19 cellular contexts compared by ENCODE assay signal in the genomic region with DNA sequence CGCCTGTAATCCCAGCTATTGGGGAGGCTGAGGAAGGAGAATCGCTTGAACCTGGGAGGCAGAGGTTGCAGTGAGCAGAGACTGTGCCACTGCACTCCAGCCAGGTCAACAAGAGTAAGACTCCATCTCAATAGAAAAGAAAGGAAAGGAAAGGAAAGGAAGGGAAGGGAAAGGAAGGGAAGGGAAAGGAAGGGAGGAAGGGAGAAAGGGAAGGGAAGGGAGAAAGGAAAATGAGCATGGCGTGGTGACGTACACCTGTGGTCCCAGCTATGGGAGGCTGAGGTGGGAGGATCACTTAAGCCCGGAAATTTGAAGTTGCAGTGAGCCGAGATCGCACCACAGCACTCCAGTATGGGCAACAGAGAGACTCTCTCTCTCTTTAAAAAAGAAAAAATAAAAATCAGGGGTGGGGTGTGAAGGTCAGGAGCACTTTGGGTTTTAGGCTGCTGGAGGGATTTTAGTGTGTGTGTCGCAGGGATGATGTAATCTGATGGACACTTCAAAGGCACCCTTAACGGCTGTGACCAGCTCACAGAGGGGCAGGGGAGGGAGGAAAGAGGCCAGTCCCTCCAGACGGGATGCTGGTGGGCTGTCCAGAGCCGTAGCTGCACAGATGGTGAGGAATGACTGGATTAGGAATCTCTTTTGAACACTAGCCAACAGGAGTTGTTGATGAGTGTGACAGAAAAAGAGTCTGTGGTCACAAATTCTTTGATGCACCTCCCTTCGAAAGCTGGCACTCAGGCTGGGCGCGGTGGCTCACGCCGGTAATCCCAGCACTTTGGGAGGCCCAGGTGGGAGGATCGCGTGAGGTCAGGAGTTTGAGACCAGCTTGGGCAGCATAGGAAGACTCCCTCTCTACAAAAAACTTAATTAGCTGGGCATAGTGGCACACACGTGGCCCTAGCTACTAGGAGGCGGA. TPM values are rescaled to one million over a fixed set of nuclear protein-coding genes. Genes with fewer than 3 reads are reported as not detected.
"Had no signal": no experiment of that assay in that cellular context is flagged by ENCODE, and none has a peak within 500 bp of the region (broad histone marks: within the 10 kb centered on the region; RNA-seq: fewer than 3 reads in every experiment).

No MANE protein-coding gene starts in this region.

- DNase-seq: activated B cell treated with CpG ODN at 0.5 μM for 24 hours; activated CD4-positive, alpha-beta T cell treated with anti-CD3 and anti-CD28 coated beads for 48 hours; activated naive CD4-positive, alpha-beta T cell treated with anti-CD3 and anti-CD28 coated beads for 36 hours; activated T-cell treated with anti-CD3 and anti-CD28 coated beads for 4 hours; heart left ventricle; left colon; midbrain; stimulated activated CD4-positive, alpha-beta T cell treated with anti-CD3 and anti-CD28 coated beads, Interleukin-12 subunit alpha, Interleukin-12 subunit beta, amount 100 ng/mL, for 4 hours; stimulated activated CD4-positive, alpha-beta T cell treated with anti-CD3 and anti-CD28 coated beads, Interleukin-2, amount 100 ng/mL, for 24 hours; T-helper 17 cell; thyroid gland had no signal

- H3K4me1 ChIP-seq: ascending aorta, parathyroid adenoma had no signal

- H3K9me3 ChIP-seq: ascending aorta, heart left ventricle, neutrophil, thyroid gland had no signal

- H3K36me3 ChIP-seq: ascending aorta, heart left ventricle, neutrophil, thyroid gland had no signal

- H3K9me3 Mint-ChIP-seq: activated B cell treated with CpG ODN at 0.5 μM for 24 hours; activated naive CD4-positive, alpha-beta T cell treated with anti-CD3 and anti-CD28 coated beads for 36 hours; activated T-helper 17 cell treated with anti-CD3 and anti-CD28 coated beads, Interleukin-2, amount 50 U/mL, for 72 hours had no signal

- H3K27ac Mint-ChIP-seq: activated B cell treated with CpG ODN at 0.5 μM for 24 hours; activated naive CD4-positive, alpha-beta T cell treated with anti-CD3 and anti-CD28 coated beads for 36 hours; activated T-helper 17 cell treated with anti-CD3 and anti-CD28 coated beads, Interleukin-2, amount 50 U/mL, for 72 hours; T-helper 17 cell had no signal

- H3K4me3 Mint-ChIP-seq: activated B cell treated with CpG ODN at 0.5 μM for 24 hours; activated naive CD4-positive, alpha-beta T cell treated with anti-CD3 and anti-CD28 coated beads for 36 hours; activated T-helper 17 cell treated with anti-CD3 and anti-CD28 coated beads, Interleukin-2, amount 50 U/mL, for 72 hours; T-helper 17 cell had no signal

- H3K27me3 Mint-ChIP-seq: activated B cell treated with CpG ODN at 0.5 μM for 24 hours; activated T-helper 17 cell treated with anti-CD3 and anti-CD28 coated beads, Interleukin-2, amount 50 U/mL, for 72 hours had no signal

- H3K27me3 ChIP-seq: ascending aorta, neutrophil, thyroid gland had no signal

- H3K4me3 ChIP-seq: ascending aorta, heart left ventricle, lung, thyroid gland had no signal

- ATAC-seq: activated T-helper 17 cell treated with anti-CD3 and anti-CD28 coated beads, Interleukin-2, amount 50 U/mL, for 72 hours; heart left ventricle; left colon; T-helper 17 cell had no signal

RNA-seq across cellular contexts. Expression of a gene that starts 27.6 kb away (rescaled TPM):
- total RNA-seq: activated B cell treated with CpG ODN at 0.5 μM for 24 hours; activated naive CD4-positive, alpha-beta T cell treated with anti-CD3 and anti-CD28 coated beads for 36 hours; activated T-helper 17 cell treated with anti-CD3 and anti-CD28 coated beads, Interleukin-2, amount 50 U/mL, for 72 hours; ascending aorta; bronchial epithelial cell; dermis microvascular lymphatic vessel endothelial cell; epithelial cell of proximal tubule; T-helper 17 cell had no signal
